Comparison of ENCODE assay signal across 11 cellular contexts in the genomic region with DNA sequence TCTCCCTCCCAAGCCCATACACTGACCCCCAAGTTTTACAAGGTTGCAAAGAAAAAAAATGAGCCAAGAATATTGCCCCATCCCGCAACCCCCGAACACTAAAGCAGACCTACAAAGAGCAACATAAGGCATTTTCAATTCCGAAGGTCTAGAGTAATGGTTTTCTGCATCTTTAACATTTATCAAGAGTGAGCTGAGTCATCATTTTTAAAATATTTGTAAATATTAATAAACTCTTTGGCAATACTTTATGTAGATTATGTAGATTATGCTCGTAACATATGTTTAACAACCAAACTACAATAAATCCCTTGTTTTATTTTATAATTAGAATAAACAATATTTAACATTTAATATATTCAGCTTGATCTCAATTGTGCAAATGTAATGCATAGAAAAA. TPM values are rescaled to one million over a fixed set of nuclear protein-coding genes. Genes with fewer than 3 reads are reported as not detected.
A peak's percentile ranks its signal among the peaks of the same experiment; 100 is the strongest.
DNase-seq lines count a peak whose midpoint lies in the region; ATAC-seq and TF ChIP-seq lines count a peak whose summit lies in the region.
"Had no signal": no experiment of that assay in that cellular context is flagged by ENCODE, and none has a peak within 500 bp of the region (broad histone marks: within the 10 kb centered on the region; RNA-seq: fewer than 3 reads in every experiment).

No MANE protein-coding gene starts in this region.

- 95% methylated on average over 4 of the region's 4 CpGs for WGBS in smooth muscle cell (ENCODE audit: low lambda C conversion rate)

- peak overlapping the region; percentile 65 for H3K27ac ChIP-seq in RWPE2 (ENCODE audit: poor library complexity, severe bottlenecking)
- no peak overlapping the region for H3K27ac ChIP-seq in fibroblast of lung (ENCODE audit: insufficient read depth, low read length)
- peak overlapping the region; percentile 81 for H3K27ac ChIP-seq in smooth muscle cell (ENCODE audit: low read depth)

- H3K27me3 Mint-ChIP-seq in activated naive CD8-positive, alpha-beta T cell = peaks cover 2% of the 10 kb centered on the region
- H3K27me3 Mint-ChIP-seq in activated naive CD8-positive, alpha-beta T cell treated with anti-CD3 and anti-CD28 coated beads for 36 hours = no peaks in the 10 kb centered on the region

- H3K79me2 ChIP-seq in fibroblast of lung (ENCODE audit: control insufficient read depth, insufficient read depth, low read length) (no peaks in the 10 kb centered on the region), smooth muscle cell (ENCODE audit: low read depth) (peaks cover 27% of the 10 kb centered on the region)

- no peaks in the 10 kb centered on the region for H3K9me3 ChIP-seq in RWPE2 (ENCODE audit: severe bottlenecking)
- H3K9me3 ChIP-seq in fibroblast of lung (ENCODE audit: control insufficient read depth, insufficient read depth, low read depth, low read length) = no peaks in the 10 kb centered on the region
- no peaks in the 10 kb centered on the region for H3K9me3 ChIP-seq in smooth muscle cell (replicated peaks; ENCODE audit: low read depth)

- H2AFZ ChIP-seq in fibroblast of lung (ENCODE audit: low read length) (no peak overlapping the region), smooth muscle cell (ENCODE audit: low read depth) (no peak overlapping the region)

- H3K27ac Mint-ChIP-seq in activated naive CD8-positive, alpha-beta T cell = no peak overlapping the region
- H3K27ac Mint-ChIP-seq in activated naive CD8-positive, alpha-beta T cell treated with anti-CD3 and anti-CD28 coated beads for 36 hours = no peak overlapping the region

- H3K4me3 ChIP-seq in RWPE2 (ENCODE audit: severe bottlenecking) (no peak overlapping the region), fibroblast of lung (replicated peaks in 1 of 4; ENCODE audit: control extremely low read depth in 1 of 4, insufficient read depth in 1 of 4, low read depth in 3 of 4, low read length in 4 of 4) (peak overlapping the region in 3 of 4 experiments; percentile 85 to 93 (median 86)), smooth muscle cell (peak overlapping the region; percentile 70)

- H3K4me3 Mint-ChIP-seq in activated naive CD8-positive, alpha-beta T cell = peak overlapping the region; percentile 92
- no peak overlapping the region for H3K4me3 Mint-ChIP-seq in activated naive CD8-positive, alpha-beta T cell treated with anti-CD3 and anti-CD28 coated beads for 36 hours

- H3K9ac ChIP-seq in fibroblast of lung (ENCODE audit: insufficient read depth, low read length) (no peak overlapping the region), smooth muscle cell (ENCODE audit: low read depth) (no peak overlapping the region)

- H3K36me3 Mint-ChIP-seq in activated naive CD8-positive, alpha-beta T cell = peaks cover 8% of the 10 kb centered on the region
- H3K36me3 Mint-ChIP-seq in activated naive CD8-positive, alpha-beta T cell treated with anti-CD3 and anti-CD28 coated beads for 36 hours = no peaks in the 10 kb centered on the region

- no peak for DNase-seq in activated naive CD8-positive, alpha-beta T cell treated with anti-CD3 and anti-CD28 coated beads for 36 hours
- DNase-seq in RWPE2 (ENCODE audit: low spot score) = no peak
- no peak for DNase-seq in fibroblast of lung (ENCODE audit: low read depth in 2 of 2)
- no peak for DNase-seq in smooth muscle cell (lab: John Stamatoyannopoulos, UW; ENCODE audit: unreplicated experiment)
- DNase-seq in amygdala (lab: John Stamatoyannopoulos, UW) = no peak
- no peak for DNase-seq in NCI-H2081 (lab: John Stamatoyannopoulos, UW)
- DNase-seq in stimulated activated CD4-positive, alpha-beta T cell treated with anti-CD3 and anti-CD28 coated beads, Interleukin-4, amount 100 ng/mL, for 4 hours = no peak
- DNase-seq: activated CD4-positive, alpha-beta T cell treated with anti-CD3 and anti-CD28 coated beads for 4 hours; NCI-H1694 treated with DMSO at 0.1 percent for 48 hours; stimulated activated naive CD8-positive, alpha-beta T cell treated with anti-CD3 and anti-CD28 coated beads, Interleukin-15, Interleukin-2, amounts not matched to agents 100 U/mL and 50 U/mL, for 24 hours had no signal

- H3K4me1 Mint-ChIP-seq in activated naive CD8-positive, alpha-beta T cell (ENCODE audit: low read depth) = peaks cover 20% of the 10 kb centered on the region
- H3K4me1 Mint-ChIP-seq in activated naive CD8-positive, alpha-beta T cell treated with anti-CD3 and anti-CD28 coated beads for 36 hours = peaks cover 10% of the 10 kb centered on the region

- H3K4me2 ChIP-seq in fibroblast of lung (ENCODE audit: extremely low read depth, insufficient read depth, low read length) (peak overlapping the region; percentile 81), smooth muscle cell (peak overlapping the region; percentile 93)

- H3K9me3 Mint-ChIP-seq in activated naive CD8-positive, alpha-beta T cell (ENCODE audit: low read depth) = no peaks in the 10 kb centered on the region
- H3K9me3 Mint-ChIP-seq in activated naive CD8-positive, alpha-beta T cell treated with anti-CD3 and anti-CD28 coated beads for 36 hours = no peaks in the 10 kb centered on the region

- no peaks in the 10 kb centered on the region for H4K20me1 ChIP-seq in fibroblast of lung (ENCODE audit: control insufficient read depth, extremely low read depth, insufficient read depth, low read length)
- peaks cover 4% of the 10 kb centered on the region for H4K20me1 ChIP-seq in smooth muscle cell (ENCODE audit: low read depth)

- peaks cover 7% of the 10 kb centered on the region for H3K4me1 ChIP-seq in RWPE2 (ENCODE audit: insufficient read depth, poor library complexity, severe bottlenecking)
- peaks cover 3% of the 10 kb centered on the region for H3K4me1 ChIP-seq in fibroblast of lung (ENCODE audit: control insufficient read depth, extremely low read depth, insufficient read depth, low read length)
- H3K4me1 ChIP-seq in smooth muscle cell (ENCODE audit: low read depth) = peaks cover 14% of the 10 kb centered on the region

- peaks cover 4% of the 10 kb centered on the region for H3K36me3 ChIP-seq in RWPE2 (ENCODE audit: low read depth)
- no peaks in the 10 kb centered on the region for H3K36me3 ChIP-seq in fibroblast of lung (ENCODE audit: control insufficient read depth, insufficient read depth, low read length)
- H3K36me3 ChIP-seq in smooth muscle cell (ENCODE audit: low read depth) = no peaks in the 10 kb centered on the region

- H3F3A ChIP-seq in smooth muscle cell (ENCODE audit: low read depth) = no peaks in the 10 kb centered on the region

- TF ChIP-seq CTCF in RWPE2 (IDR thresholded peaks at IDR 0.05; ENCODE audit: poor library complexity, severe bottlenecking) (no peak), fibroblast of lung (conservative IDR thresholded peaks at IDR 0.05 in 1 of 2, IDR thresholded peaks at IDR 0.05 in 1 of 2; ENCODE audit: low read depth in 1 of 2, low read length in 2 of 2) (no peak), smooth muscle cell (IDR thresholded peaks at IDR 0.05; ENCODE audit: borderline replicate concordance, insufficient read depth, poor library complexity, severe bottlenecking) (no peak)

- H3K27me3 ChIP-seq in RWPE2 (ENCODE audit: insufficient read depth, poor library complexity, severe bottlenecking) (no peaks in the 10 kb centered on the region), fibroblast of lung (ENCODE audit: control insufficient read depth, insufficient read depth, low read length) (no peaks in the 10 kb centered on the region), smooth muscle cell (ENCODE audit: low read depth) (peaks cover 3% of the 10 kb centered on the region)

- no peak for ATAC-seq in RWPE2 (ENCODE audit: low read depth)
- ATAC-seq: stimulated activated naive CD8-positive, alpha-beta T cell treated with anti-CD3 and anti-CD28 coated beads, Interleukin-15, Interleukin-2, amounts not matched to agents 100 U/mL and 50 U/mL, for 24 hours had no signal

RNA-seq across cellular contexts. Expression of a gene that starts 1.4 kb away (rescaled TPM):
- 1 to 10 TPM; 3.9 to 4.0 TPM for total RNA-seq in activated naive CD8-positive, alpha-beta T cell treated with anti-CD3 and anti-CD28 coated beads for 36 hours
- total RNA-seq in fibroblast of lung (6.2 and 7.6 TPM in 2 replicates), smooth muscle cell (12.8 and 13.0 TPM in 2 replicates)
- polyA plus RNA-seq in fibroblast of lung (1.5 and 3.0 TPM in 2 replicates), smooth muscle cell (3.3 and 3.6 TPM in 2 replicates)
- 1.0 and 2.1 TPM in 2 replicates for polyA plus RNA-seq in fibroblast of lung (2012)
- 0.26 TPM in 1 of 2 replicates, not detected in the other for polyA minus RNA-seq in fibroblast of lung (ENCODE audit: low replicate concordance)

RNA-seq across cellular contexts. Expression of a gene that starts 37.8 kb away (rescaled TPM):
- total RNA-seq in activated naive CD8-positive, alpha-beta T cell treated with anti-CD3 and anti-CD28 coated beads for 36 hours = 1 to 10 TPM; 2.0 to 2.1 TPM
- total RNA-seq in fibroblast of lung = 11.7 and 12.3 TPM in 2 replicates
- 0.05 and 2.5 TPM in 2 replicates for polyA plus RNA-seq in fibroblast of lung
- polyA plus RNA-seq in fibroblast of lung (2012) = 0.02 and 0.83 TPM in 2 replicates
- polyA minus RNA-seq in fibroblast of lung (ENCODE audit: low replicate concordance) = 1.9 TPM in 1 of 2 replicates, not detected in the other
- 1.4 and 1.6 TPM in 2 replicates for total RNA-seq in smooth muscle cell
- 0.19 and 1.1 TPM in 2 replicates for polyA plus RNA-seq in smooth muscle cell
